12 cellular contexts compared by ENCODE assay signal in genomic region chr13:85693889-85694511, GRCh38.
DNase-seq lines count a peak whose midpoint lies in the region; ATAC-seq and TF ChIP-seq lines count a peak whose summit lies in the region.
"Had no signal": no experiment of that assay in that cellular context is flagged by ENCODE, and none has a peak within 500 bp of the region (broad histone marks: within the 10 kb centered on the region; RNA-seq: fewer than 3 reads in every experiment).

No MANE protein-coding gene starts in this region.

- TF ChIP-seq CTCF in PC-3 (conservative IDR thresholded peaks at IDR 0.05; ENCODE audit: low read depth, low read length) (no peak), epithelial cell of esophagus (IDR thresholded peaks at IDR 0.05; ENCODE audit: insufficient read depth, low read depth, low read length, missing control alignments) (no peak), natural killer cell (IDR thresholded peaks at IDR 0.05) (no peak)

- H3K27me3 Mint-ChIP-seq in natural killer cell (ENCODE audit: low read depth in 2 of 2) = no peaks in the 10 kb centered on the region
- H3K27me3 Mint-ChIP-seq: activated T-cell treated with anti-CD3 and anti-CD28 coated beads, Interleukin-2, amount 50 U/mL, for 24 hours had no signal

- H4K20me1 ChIP-seq in PC-3 (ENCODE audit: low read length) = no peaks in the 10 kb centered on the region

- H2AFZ ChIP-seq in PC-3 (ENCODE audit: low read length) = no peak overlapping the region

- no peak overlapping the region for H3K27ac ChIP-seq in PC-3 (ENCODE audit: low read length)
- H3K27ac ChIP-seq in effector memory CD4-positive, alpha-beta T cell (ENCODE audit: insufficient read depth, low read length, poor library complexity, severe bottlenecking) = no peak overlapping the region
- H3K27ac ChIP-seq: right lobe of liver had no signal

- H3K4me3 ChIP-seq in PC-3 (ENCODE audit: low read length) (no peak overlapping the region), epithelial cell of esophagus (ENCODE audit: low read length) (no peak overlapping the region)
- no peak overlapping the region for H3K4me3 ChIP-seq in effector memory CD4-positive, alpha-beta T cell (ENCODE audit: insufficient read depth, low read depth, low read length, poor library complexity, severe bottlenecking)
- H3K4me3 ChIP-seq: right lobe of liver had no signal

- H3K4me1 ChIP-seq in PC-3 (ENCODE audit: insufficient read depth, low read length) = no peaks in the 10 kb centered on the region
- no peaks in the 10 kb centered on the region for H3K4me1 ChIP-seq in effector memory CD4-positive, alpha-beta T cell (ENCODE audit: control insufficient read depth, insufficient read depth, low read length, poor library complexity, severe bottlenecking)
- H3K4me1 ChIP-seq: right lobe of liver had no signal

- CTCF ChIA-PET in PC-3 (lab: Charles Lee) = no interaction called here

- no peaks in the 10 kb centered on the region for H3K9me3 ChIP-seq in PC-3 (ENCODE audit: low read length)
- no peaks in the 10 kb centered on the region for H3K9me3 ChIP-seq in effector memory CD4-positive, alpha-beta T cell (ENCODE audit: control insufficient read depth, low read length)
- H3K9me3 ChIP-seq: right lobe of liver had no signal

- POLR2A ChIA-PET in PC-3 (lab: Charles Lee; ENCODE audit: unreplicated experiment) = no interaction called here

- H3K4me1 Mint-ChIP-seq in natural killer cell = no peaks in the 10 kb centered on the region

- peaks cover 11 to 20% of the 10 kb centered on the region in 2 donors for H3K9me3 Mint-ChIP-seq in natural killer cell

- no peaks in the 10 kb centered on the region for H3K27me3 ChIP-seq in PC-3 (ENCODE audit: low read length)
- H3K27me3 ChIP-seq in effector memory CD4-positive, alpha-beta T cell (replicated peaks; ENCODE audit: control insufficient read depth, insufficient read depth, low read length, poor library complexity, severe bottlenecking) = no peaks in the 10 kb centered on the region
- H3K27me3 ChIP-seq: right lobe of liver had no signal

- no peaks in the 10 kb centered on the region for H3K9me2 ChIP-seq in PC-3 (replicated peaks; ENCODE audit: low read length)

- H3K9ac ChIP-seq in PC-3 (ENCODE audit: low read length) = no peak overlapping the region

- H3K36me3 ChIP-seq in PC-3 (ENCODE audit: low read depth, low read length) = no peaks in the 10 kb centered on the region
- H3K36me3 ChIP-seq in effector memory CD4-positive, alpha-beta T cell (ENCODE audit: control insufficient read depth, insufficient read depth, low read length) = no peaks in the 10 kb centered on the region
- H3K36me3 ChIP-seq: right lobe of liver had no signal

- H3K79me2 ChIP-seq in PC-3 (ENCODE audit: low read length) = no peaks in the 10 kb centered on the region

- no peak overlapping the region for H3K4me3 Mint-ChIP-seq in natural killer cell
- H3K4me3 Mint-ChIP-seq: activated T-cell treated with anti-CD3 and anti-CD28 coated beads, Interleukin-2, amount 50 U/mL, for 24 hours had no signal

- DNase-seq in A172 (ENCODE audit: low spot score) (peak; percentile 44), HCEC 1CT (peak; percentile 6), PC-3 (peak; percentile 8), epithelial cell of esophagus (ENCODE audit: low read depth) (peak; percentile 61), natural killer cell (no peak), NCI-H345 treated with DMSO at 0.1 percent for 48 hours (lab: John Stamatoyannopoulos, UW; ENCODE audit: unreplicated experiment) (no peak)
- DNase-seq in effector memory CD4-positive, alpha-beta T cell = no peak
- no peak for DNase-seq in effector CD8-positive, alpha-beta T cell (lab: John Stamatoyannopoulos, UW)
- DNase-seq: activated T-cell treated with anti-CD3 and anti-CD28 coated beads, Interleukin-2, amount 50 U/mL, for 24 hours; anterior cingulate cortex; NCI-H1417; right lobe of liver had no signal

- no peaks in the 10 kb centered on the region for H3K36me3 Mint-ChIP-seq in natural killer cell

- H3K4me2 ChIP-seq in PC-3 (ENCODE audit: low read length) = no peak overlapping the region

- intact Hi-C loops in PC-3 (cut with micrococcal nuclease) (no loop called here), natural killer cell (cut with micrococcal nuclease) (no loop called here)

- H3K27ac Mint-ChIP-seq in natural killer cell = no peak overlapping the region
- H3K27ac Mint-ChIP-seq: activated T-cell treated with anti-CD3 and anti-CD28 coated beads, Interleukin-2, amount 50 U/mL, for 24 hours had no signal

- no TSS peak for BruUV-seq in PC-3 (replicated peaks; lab: Mats Ljungman, UMichigan)

- no peaks in the 10 kb centered on the region for H3F3A ChIP-seq in PC-3 (ENCODE audit: low read length, unreplicated experiment)

- peak; percentile 64; the same call in 1 of the 2 replicates for ATAC-seq in PC-3
- no peak for ATAC-seq in natural killer cell
- ATAC-seq: right lobe of liver had no signal

Comparison
In these comparisons a context has a peak if more than half of its experiments do, and no peak if none do; other contexts are left out.
1. DNase-seq: peak in A172 (single experiment), HCEC 1CT (single experiment), PC-3 (single experiment) and epithelial cell of esophagus (single experiment); none in natural killer cell (single experiment), effector memory CD4-positive, alpha-beta T cell (0 of 3), NCI-H345 treated with DMSO at 0.1 percent for 48 hours (single experiment) and effector CD8-positive, alpha-beta T cell (single experiment).